8 cellular contexts compared by ENCODE assay signal in the genomic region with DNA sequence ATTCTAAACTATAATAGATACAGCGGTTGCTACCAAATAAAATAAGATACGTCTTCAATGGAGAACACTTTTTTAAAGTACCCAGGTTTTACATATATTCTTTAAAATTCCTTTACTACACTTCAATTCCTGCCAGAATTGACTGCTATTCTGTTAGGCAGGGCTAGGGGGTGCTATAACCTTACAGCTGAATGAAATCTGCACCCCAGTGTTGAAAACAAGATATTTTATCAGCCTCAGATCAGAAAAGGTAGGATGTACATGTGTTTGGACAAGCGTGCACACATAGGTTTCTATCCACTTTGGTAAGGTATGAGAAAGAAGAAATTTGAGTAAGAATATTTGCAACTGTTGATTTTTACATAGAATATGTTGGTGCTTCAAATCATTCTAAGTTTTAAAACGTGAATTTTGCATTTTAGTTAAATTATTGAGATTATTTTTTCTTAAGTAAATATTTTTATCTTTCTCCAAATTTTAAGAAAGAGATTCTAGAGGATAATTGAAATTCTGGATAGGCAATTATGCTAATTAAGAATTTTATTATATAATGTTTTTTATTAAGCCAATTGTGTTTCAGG.
A peak's percentile ranks its signal among the peaks of the same experiment; 100 is the strongest.
DNase-seq lines count a peak whose midpoint lies in the region; ATAC-seq and TF ChIP-seq lines count a peak whose summit lies in the region.
"Had no signal": no experiment of that assay in that cellular context is flagged by ENCODE, and none has a peak within 500 bp of the region (broad histone marks: within the 10 kb centered on the region; RNA-seq: fewer than 3 reads in every experiment).

No MANE protein-coding gene starts in this region.

- H3K9me3 Mint-ChIP-seq in activated naive CD4-positive, alpha-beta T cell treated with anti-CD3 and anti-CD28 coated beads, Interleukin-2, amount 10 ng/mL, durations not matched to agents 7 days and 5 days, result peaks cover 2% of the 10 kb centered on the region

- H3K36me3 Mint-ChIP-seq in activated naive CD4-positive, alpha-beta T cell treated with anti-CD3 and anti-CD28 coated beads, Interleukin-2, amount 10 ng/mL, durations not matched to agents 7 days and 5 days, result no peaks in the 10 kb centered on the region
- H3K36me3 Mint-ChIP-seq: activated naive CD8-positive, alpha-beta T cell had no signal

- H3K4me1 Mint-ChIP-seq in activated naive CD4-positive, alpha-beta T cell treated with anti-CD3 and anti-CD28 coated beads, Interleukin-2, amount 10 ng/mL, durations not matched to agents 7 days and 5 days, result no peaks in the 10 kb centered on the region

- H3K27me3 Mint-ChIP-seq in activated naive CD4-positive, alpha-beta T cell treated with anti-CD3 and anti-CD28 coated beads, Interleukin-2, amount 10 ng/mL, durations not matched to agents 7 days and 5 days, result no peaks in the 10 kb centered on the region
- H3K27me3 Mint-ChIP-seq: activated naive CD8-positive, alpha-beta T cell had no signal

- no peak overlapping the region for H3K4me3 Mint-ChIP-seq in activated naive CD4-positive, alpha-beta T cell treated with anti-CD3 and anti-CD28 coated beads, Interleukin-2, amount 10 ng/mL, durations not matched to agents 7 days and 5 days
- H3K4me3 Mint-ChIP-seq: activated naive CD8-positive, alpha-beta T cell had no signal

- TF ChIP-seq CTCF in GM10266 (IDR thresholded peaks at IDR 0.05; ENCODE audit: control insufficient read depth, insufficient read depth, low read depth, missing control alignments), result peak; percentile 80
- TF ChIP-seq CTCF in fibroblast of mammary gland (conservative IDR thresholded peaks at IDR 0.05; ENCODE audit: control insufficient read depth, insufficient read depth, low read depth, low read length), result peak; percentile 99
- peak; percentile 98 for TF ChIP-seq CTCF in retinal pigment epithelial cell (conservative IDR thresholded peaks at IDR 0.05; ENCODE audit: low read depth, low read length)

- H3K27ac Mint-ChIP-seq in activated naive CD4-positive, alpha-beta T cell treated with anti-CD3 and anti-CD28 coated beads, Interleukin-2, amount 10 ng/mL, durations not matched to agents 7 days and 5 days, result no peak overlapping the region
- H3K27ac Mint-ChIP-seq: activated naive CD8-positive, alpha-beta T cell had no signal

- H3K4me3 ChIP-seq in fibroblast of mammary gland (ENCODE audit: control insufficient read depth, low read depth, low read length) (no peak overlapping the region), retinal pigment epithelial cell (ENCODE audit: low read length) (no peak overlapping the region)

- peak; percentile 84 for ATAC-seq in GM21381 (IDR thresholded peaks at IDR 0.05; ENCODE audit: unreplicated experiment)

- CTCF ChIA-PET in activated naive CD4-positive, alpha-beta T cell treated with anti-CD3 and anti-CD28 coated beads, Interleukin-2, amount 10 ng/mL, durations not matched to agents 7 days and 5 days (lab: Charles Lee), result no interaction called here

- DNase-seq in GM10266 (ENCODE audit: extremely low spot score) (peak; percentile 34), HT1080 (ENCODE audit: low read depth) (peak; percentile 37), RPMI8226 (peak; percentile 6), fibroblast of mammary gland (ENCODE audit: low read depth) (peak; percentile 54), retinal pigment epithelial cell (ENCODE audit: low read depth) (no peak)
- no peak for DNase-seq in activated naive CD4-positive, alpha-beta T cell treated with anti-CD3 and anti-CD28 coated beads, Interleukin-2, amount 10 ng/mL, durations not matched to agents 7 days and 5 days

Comparison
In these comparisons a context has a peak if more than half of its experiments do, and no peak if none do; other contexts are left out.
1. DNase-seq: peak in GM10266 (single experiment), HT1080 (single experiment), RPMI8226 (single experiment) and fibroblast of mammary gland (single experiment); none in retinal pigment epithelial cell (single experiment) and activated naive CD4-positive, alpha-beta T cell treated with anti-CD3 and anti-CD28 coated beads, Interleukin-2, amount 10 ng/mL, durations not matched to agents 7 days and 5 days (single experiment).
2. Peak in every context shown above with its lines, with median percentiles within 50 percentile points of each other: CTCF ChIP-seq.